ENCODE assay signal across 21 cellular contexts in genomic region chr9:20854444-20854843, GRCh38.
DNase-seq lines count a peak whose midpoint lies in the region; ATAC-seq and TF ChIP-seq lines count a peak whose summit lies in the region.
"Had no signal": no experiment of that assay in that cellular context is flagged by ENCODE, and none has a peak within 500 bp of the region (broad histone marks: within the 10 kb centered on the region; RNA-seq: fewer than 3 reads in every experiment).

No MANE protein-coding gene starts in this region.

- H3K4me1 Mint-ChIP-seq in chondrocyte (ENCODE audit: low read depth) (peaks cover 38% of the 10 kb centered on the region), natural killer cell (no peaks in the 10 kb centered on the region)
- H3K4me1 Mint-ChIP-seq in activated CD4-positive, alpha-beta T cell treated with anti-CD3 and anti-CD28 coated beads for 36 hours, result no peaks in the 10 kb centered on the region
- H3K4me1 Mint-ChIP-seq: CD14-positive monocyte, immature natural killer cell had no signal

- H3K27ac Mint-ChIP-seq in chondrocyte (ENCODE audit: unreplicated experiment) (peak overlapping the region; percentile 81), natural killer cell (no peak overlapping the region)
- no peak overlapping the region for H3K27ac Mint-ChIP-seq in activated CD4-positive, alpha-beta T cell treated with anti-CD3 and anti-CD28 coated beads for 36 hours
- H3K27ac Mint-ChIP-seq: activated naive CD8-positive, alpha-beta T cell; CD14-positive monocyte; immature natural killer cell had no signal

- H3K27me3 Mint-ChIP-seq in chondrocyte (ENCODE audit: low read depth), result no peaks in the 10 kb centered on the region
- no peaks in the 10 kb centered on the region for H3K27me3 Mint-ChIP-seq in natural killer cell (ENCODE audit: low read depth in 2 of 2)
- no peaks in the 10 kb centered on the region for H3K27me3 Mint-ChIP-seq in activated CD4-positive, alpha-beta T cell treated with anti-CD3 and anti-CD28 coated beads for 36 hours
- H3K27me3 Mint-ChIP-seq: activated naive CD8-positive, alpha-beta T cell had no signal

- no peak for TF ChIP-seq CTCF in chondrocyte (IDR thresholded peaks at IDR 0.05)
- no peak for TF ChIP-seq CTCF in natural killer cell (IDR thresholded peaks at IDR 0.05)

- H3K36me3 Mint-ChIP-seq in chondrocyte (ENCODE audit: low read depth) (peaks cover 15% of the 10 kb centered on the region), natural killer cell (peaks cover 18% of the 10 kb centered on the region)
- peaks cover 16% of the 10 kb centered on the region for H3K36me3 Mint-ChIP-seq in activated CD4-positive, alpha-beta T cell treated with anti-CD3 and anti-CD28 coated beads for 36 hours (ENCODE audit: low read depth)

- intact Hi-C loops in natural killer cell (cut with micrococcal nuclease), result no loop called here
- intact Hi-C loops in activated CD4-positive, alpha-beta T cell treated with anti-CD3 and anti-CD28 coated beads for 36 hours (cut with DNase I, micrococcal nuclease), result loop anchor here in 1 of 2 experiments (5.0 kb wide), 1 partner anchor 52 kb away; no protein-coding TSS in a partner anchor

- CTCF ChIA-PET in activated CD4-positive, alpha-beta T cell treated with anti-CD3 and anti-CD28 coated beads for 36 hours (lab: Charles Lee), result interaction anchor here (1.0 to 1.2 kb wide), 2 partner anchors 8 to 39 kb away, joined by 3 to 5 read pairs; no protein-coding TSS in a partner anchor

- POLR2A ChIA-PET in activated CD4-positive, alpha-beta T cell treated with anti-CD3 and anti-CD28 coated beads for 36 hours (lab: Charles Lee), result no interaction called here

- H3K9me3 Mint-ChIP-seq in chondrocyte (ENCODE audit: low read depth) (peaks cover 28% of the 10 kb centered on the region), natural killer cell (peaks cover 5 to 11% of the 10 kb centered on the region in 2 donors)
- H3K9me3 Mint-ChIP-seq in activated CD4-positive, alpha-beta T cell treated with anti-CD3 and anti-CD28 coated beads for 36 hours (ENCODE audit: low read depth), result peaks cover 17% of the 10 kb centered on the region

- peak overlapping the region; percentile 5 for H3K4me3 Mint-ChIP-seq in chondrocyte (ENCODE audit: unreplicated experiment)
- H3K4me3 Mint-ChIP-seq in natural killer cell, result no peak overlapping the region
- no peak overlapping the region for H3K4me3 Mint-ChIP-seq in activated CD4-positive, alpha-beta T cell treated with anti-CD3 and anti-CD28 coated beads for 36 hours
- H3K4me3 Mint-ChIP-seq: activated naive CD8-positive, alpha-beta T cell; CD14-positive monocyte; immature natural killer cell had no signal

- ATAC-seq in natural killer cell, result no peak
- ATAC-seq in activated CD4-positive, alpha-beta T cell treated with anti-CD3 and anti-CD28 coated beads for 36 hours, result no peak
- ATAC-seq: A549, Right ventricle myocardium inferior had no signal

- DNase-seq in AG08396 (ENCODE audit: low spot score), result peak; percentile 7
- DNase-seq in NCI-H774 (lab: John Stamatoyannopoulos, UW), result peak; percentile 5
- DNase-seq in chondrocyte (ENCODE audit: low spot score), result no peak
- peak; percentile 93 for DNase-seq in iris pigment epithelial cell (ENCODE audit: low read depth)
- no peak for DNase-seq in natural killer cell
- DNase-seq in activated CD4-positive, alpha-beta T cell treated with anti-CD3 and anti-CD28 coated beads for 36 hours, result no peak
- no peak for DNase-seq in cerebellum (ENCODE audit: low spot score)
- no peak for DNase-seq in GDM1 (lab: John Stamatoyannopoulos, UW)
- DNase-seq: effector CD4-positive, alpha-beta T cell; immature natural killer cell; MG63; NCI-H1436 treated with DMSO at 0.1 percent for 48 hours; NCI-H2171; NCI-H526 treated with DMSO at 0.1 percent for 48 hours; retina; substantia nigra; T-helper 1 cell had no signal

Comparison
In these comparisons a context has a peak if more than half of its experiments do, and no peak if none do; other contexts are left out.
1. DNase-seq: peak in AG08396 (single experiment), NCI-H774 (single experiment) and iris pigment epithelial cell (single experiment); none in chondrocyte (single experiment), natural killer cell (single experiment), activated CD4-positive, alpha-beta T cell treated with anti-CD3 and anti-CD28 coated beads for 36 hours (single experiment), cerebellum (single experiment) and GDM1 (single experiment).